18 cellular contexts compared by ENCODE assay signal in the genomic region with DNA sequence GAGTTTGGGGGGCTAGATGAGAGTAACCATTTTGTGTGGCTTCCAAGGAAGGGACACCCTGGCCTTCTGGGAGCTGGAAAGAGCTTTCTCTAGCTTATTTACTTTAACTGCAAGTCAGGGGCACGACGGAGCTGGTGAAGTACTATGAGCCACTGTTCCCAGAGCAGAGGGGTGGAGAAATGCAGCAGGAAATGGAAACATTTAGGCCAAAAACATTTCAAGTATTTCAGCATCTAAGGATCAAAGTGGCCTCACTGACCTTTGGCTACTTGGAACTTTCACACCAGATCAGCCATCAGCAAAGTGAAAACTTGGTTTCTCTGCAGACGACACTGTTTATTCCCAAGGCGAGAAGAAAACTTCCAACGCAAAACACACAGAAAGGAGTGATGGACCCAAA. TPM values are rescaled to one million over a fixed set of nuclear protein-coding genes. Genes with fewer than 3 reads are reported as not detected.
DNase-seq lines count a peak whose midpoint lies in the region; ATAC-seq, FAIRE-seq and TF ChIP-seq lines count a peak whose summit lies in the region.
"Had no signal": no experiment of that assay in that cellular context is flagged by ENCODE, and none has a peak within 500 bp of the region (broad histone marks: within the 10 kb centered on the region; RNA-seq: fewer than 3 reads in every experiment).

No MANE protein-coding gene starts in this region.

- H3K27me3 Mint-ChIP-seq in CD14-positive monocyte (ENCODE audit: low read depth in 3 of 3) (no peaks in the 10 kb centered on the region), astrocyte (ENCODE audit: low read depth, unreplicated experiment) (peaks cover 32% of the 10 kb centered on the region)
- H3K27me3 Mint-ChIP-seq in natural killer cell treated with Interleukin-12 subunit alpha and Interleukin-12 subunit beta and Interleukin-15 and Interleukin-18, amount 100 ng/mL, for 72 hours: peaks cover 22 to 53% of the 10 kb centered on the region in 2 donors

- H2AFZ ChIP-seq in astrocyte (ENCODE audit: low read depth, low read length): no peak overlapping the region

- no peaks in the 10 kb centered on the region for H3K79me2 ChIP-seq in astrocyte (ENCODE audit: insufficient read depth, low read length)

- DNase-seq in CD14-positive monocyte (ENCODE audit: low spot score): no peak
- DNase-seq in astrocyte (ENCODE audit: low read depth): no peak
- DNase-seq in activated CD8-positive, alpha-beta memory T cell treated with anti-CD3 and anti-CD28 coated beads, Interleukin-2, amount 50 U/mL, for 48 hours: no peak
- DNase-seq in Peyer's patch: no peak
- DNase-seq in natural killer cell treated with Interleukin-12 subunit alpha and Interleukin-12 subunit beta and Interleukin-15 and Interleukin-18, amount 100 ng/mL, for 72 hours (ENCODE audit: low spot score): no peak
- DNase-seq: CD8-positive, alpha-beta memory T cell; GOT3; KBM-7; NCI-H1105; NCI-H1694; NCI-H2081 treated with DMSO at 0.1 percent for 48 hours; NCI-H748 treated with DMSO at 0.1 percent for 48 hours; SIG-M5 had no signal

- H3K9me3 Mint-ChIP-seq in CD14-positive monocyte: no peaks in the 10 kb centered on the region
- peaks cover 2% of the 10 kb centered on the region for H3K9me3 Mint-ChIP-seq in astrocyte (ENCODE audit: unreplicated experiment)
- peaks cover 7% of the 10 kb centered on the region for H3K9me3 Mint-ChIP-seq in natural killer cell treated with Interleukin-12 subunit alpha and Interleukin-12 subunit beta and Interleukin-15 and Interleukin-18, amount 100 ng/mL, for 72 hours
- H3K9me3 Mint-ChIP-seq: CD8-positive, alpha-beta memory T cell had no signal

- H3K27me3 ChIP-seq in astrocyte (ENCODE audit: insufficient read depth, low read length) (no peaks in the 10 kb centered on the region), liver (ENCODE audit: control insufficient read depth in 4 of 4, insufficient read depth in 4 of 4, low read length in 3 of 4) (peaks cover 0 to 2% (median 0%) of the 10 kb centered on the region in 4 donors), rectal smooth muscle tissue (ENCODE audit: control insufficient read depth, insufficient read depth, low read length) (no peaks in the 10 kb centered on the region), Peyer's patch (no peaks in the 10 kb centered on the region)

- intact Hi-C loops in CD14-positive monocyte (cut with micrococcal nuclease): no loop called here

- H3K27ac ChIP-seq in astrocyte (ENCODE audit: low read depth, low read length) (no peak overlapping the region), liver (ENCODE audit: low read depth in 1 of 2, low read length in 2 of 2) (no peak overlapping the region), rectal smooth muscle tissue (ENCODE audit: low read depth, low read length) (peak overlapping the region; percentile 22), Peyer's patch (no peak overlapping the region)
- H3K27ac ChIP-seq: BLaER1 treated with 17β-estradiol and CSF1 and Interleukin-3, amounts not matched to agents 10 nM and 100 nM had no signal

- H4K20me1 ChIP-seq in astrocyte (ENCODE audit: insufficient read depth, low read length): no peaks in the 10 kb centered on the region
- H4K20me1 ChIP-seq: BLaER1 treated with 17β-estradiol and CSF1 and Interleukin-3, amounts not matched to agents 10 nM and 100 nM had no signal

- H3K4me1 ChIP-seq in astrocyte (ENCODE audit: insufficient read depth, low read length): no peaks in the 10 kb centered on the region
- no peaks in the 10 kb centered on the region for H3K4me1 ChIP-seq in liver (ENCODE audit: control insufficient read depth in 4 of 4, insufficient read depth in 4 of 4, low read length in 3 of 4)
- no peaks in the 10 kb centered on the region for H3K4me1 ChIP-seq in rectal smooth muscle tissue (ENCODE audit: control insufficient read depth, insufficient read depth, low read length)
- peaks cover 0 to 5% (median 0%) of the 10 kb centered on the region in 4 donors for H3K4me1 ChIP-seq in Peyer's patch

- TF ChIP-seq POLR2A in Peyer's patch (IDR thresholded peaks at IDR 0.05): no peak

- no peak overlapping the region for H3K4me2 ChIP-seq in astrocyte (ENCODE audit: low read length)
- H3K4me2 ChIP-seq: BLaER1 treated with 17β-estradiol and CSF1 and Interleukin-3, amounts not matched to agents 10 nM and 100 nM had no signal

- no peak for TF ChIP-seq RAD21 in liver (IDR thresholded peaks at IDR 0.05)

- H3K9ac ChIP-seq in astrocyte (ENCODE audit: low read length) (no peak overlapping the region), liver (ENCODE audit: low read depth in 1 of 2, low read length in 2 of 2) (no peak overlapping the region), rectal smooth muscle tissue (ENCODE audit: low read length) (no peak overlapping the region)
- H3K9ac ChIP-seq: BLaER1 treated with 17β-estradiol and CSF1 and Interleukin-3, amounts not matched to agents 10 nM and 100 nM had no signal

- TF ChIP-seq CTCF in CD14-positive monocyte (IDR thresholded peaks at IDR 0.05) (no peak), astrocyte (IDR thresholded peaks at IDR 0.05; ENCODE audit: insufficient read depth, low read depth, low read length) (no peak), liver (IDR thresholded peaks at IDR 0.05; ENCODE audit: low read depth, low read length, missing input control) (no peak), Peyer's patch (IDR thresholded peaks at IDR 0.05) (no peak)

- WGBS in liver: 68% methylated on average over 5 of the region's 5 CpGs

- H3K36me3 Mint-ChIP-seq in CD14-positive monocyte: peaks cover 7 to 14% of the 10 kb centered on the region in 2 donors
- H3K36me3 Mint-ChIP-seq in astrocyte (ENCODE audit: low read depth, unreplicated experiment): no peaks in the 10 kb centered on the region
- H3K36me3 Mint-ChIP-seq in natural killer cell treated with Interleukin-12 subunit alpha and Interleukin-12 subunit beta and Interleukin-15 and Interleukin-18, amount 100 ng/mL, for 72 hours: no peaks in the 10 kb centered on the region

- H3K4me3 Mint-ChIP-seq in CD14-positive monocyte (no peak overlapping the region), astrocyte (ENCODE audit: unreplicated experiment) (peak overlapping the region; percentile 9)
- no peak overlapping the region for H3K4me3 Mint-ChIP-seq in natural killer cell treated with Interleukin-12 subunit alpha and Interleukin-12 subunit beta and Interleukin-15 and Interleukin-18, amount 100 ng/mL, for 72 hours
- H3K4me3 Mint-ChIP-seq: CD8-positive, alpha-beta memory T cell had no signal

- H3K9me3 ChIP-seq in astrocyte (ENCODE audit: insufficient read depth, low read depth, low read length) (no peaks in the 10 kb centered on the region), liver (ENCODE audit: control insufficient read depth in 4 of 4, low read length in 3 of 4) (no peaks in the 10 kb centered on the region), Peyer's patch (no peaks in the 10 kb centered on the region)

- H3K4me3 ChIP-seq in astrocyte (ENCODE audit: insufficient read depth, low read depth, low read length): no peak overlapping the region
- no peak overlapping the region for H3K4me3 ChIP-seq in liver (ENCODE audit: low read depth in 1 of 3, low read length in 3 of 3)
- no peak overlapping the region for H3K4me3 ChIP-seq in rectal smooth muscle tissue (ENCODE audit: low read length)
- H3K4me3 ChIP-seq in Peyer's patch: no peak overlapping the region
- H3K4me3 ChIP-seq: BLaER1 treated with 17β-estradiol and CSF1 and Interleukin-3, amounts not matched to agents 10 nM and 100 nM had no signal

- ATAC-seq in natural killer cell treated with Interleukin-12 subunit alpha and Interleukin-12 subunit beta and Interleukin-15 and Interleukin-18, amount 100 ng/mL, for 72 hours: no peak

- peak overlapping the region in 6 of 7 donors; percentile 5 to 83 (median 61) for H3K27ac Mint-ChIP-seq in CD14-positive monocyte
- peak overlapping the region; percentile 87 for H3K27ac Mint-ChIP-seq in astrocyte (ENCODE audit: unreplicated experiment)
- no peak overlapping the region for H3K27ac Mint-ChIP-seq in natural killer cell treated with Interleukin-12 subunit alpha and Interleukin-12 subunit beta and Interleukin-15 and Interleukin-18, amount 100 ng/mL, for 72 hours
- H3K27ac Mint-ChIP-seq: CD8-positive, alpha-beta memory T cell had no signal

- FAIRE-seq in astrocyte (lab: Jason Lieb, UNC): no peak
- FAIRE-seq: D721Med had no signal

- H3K4me1 Mint-ChIP-seq in CD14-positive monocyte (peaks cover 88% of the 10 kb centered on the region), astrocyte (ENCODE audit: low read depth, unreplicated experiment) (peaks cover 13% of the 10 kb centered on the region)
- no peaks in the 10 kb centered on the region for H3K4me1 Mint-ChIP-seq in natural killer cell treated with Interleukin-12 subunit alpha and Interleukin-12 subunit beta and Interleukin-15 and Interleukin-18, amount 100 ng/mL, for 72 hours (ENCODE audit: low read depth in 2 of 2)
- H3K4me1 Mint-ChIP-seq: CD8-positive, alpha-beta memory T cell had no signal

- H3K36me3 ChIP-seq in astrocyte (ENCODE audit: insufficient read depth, low read length) (no peaks in the 10 kb centered on the region), liver (ENCODE audit: control insufficient read depth in 4 of 4, insufficient read depth in 3 of 4, low read depth in 1 of 4, low read length in 3 of 4) (no peaks in the 10 kb centered on the region), rectal smooth muscle tissue (ENCODE audit: control insufficient read depth, insufficient read depth, low read length) (no peaks in the 10 kb centered on the region), Peyer's patch (no peaks in the 10 kb centered on the region)
- H3K36me3 ChIP-seq: BLaER1 treated with 17β-estradiol and CSF1 and Interleukin-3, amounts not matched to agents 10 nM and 100 nM had no signal

TF ChIP-seq in liver, 16 proteins besides CTCF, POLR2A, EP300 and RAD21 (continues in another document):
- no peak for TF ChIP-seq SP1 (IDR thresholded peaks at IDR 0.05)
- TF ChIP-seq TAF1 (conservative IDR thresholded peaks at IDR 0.05): no peak

RNA-seq across cellular contexts. Expression of a gene that starts 7.9 kb away (rescaled TPM):
- polyA plus RNA-seq in CD14-positive monocyte (1 to 10 TPM; 4.2 to 4.3 TPM), liver (1 to 10 TPM in 1 of 2 donors, under 1 TPM in 1; 0.84 to 1.2 TPM)
- total RNA-seq in astrocyte (0.36 and 0.64 TPM in 2 replicates), liver (1 to 10 TPM; 2.1 to 7.8 TPM), Peyer's patch (10 to 100 TPM in 1 of 4 donors, 1 to 10 TPM in 2, under 1 TPM in 1; 0.70 to 13.2 (median 5.9) TPM)
- 1 to 10 TPM; 6.2 to 7.5 TPM for total RNA-seq in natural killer cell treated with Interleukin-12 subunit alpha and Interleukin-12 subunit beta and Interleukin-15 and Interleukin-18, amount 100 ng/mL, for 72 hours
- total RNA-seq: G401 had no signal
- polyA plus RNA-seq: CD8-positive, alpha-beta memory T cell had no signal

Comparison
In these comparisons a context has a peak if more than half of its experiments do, and no peak if none do; other contexts are left out.
1. H3K27ac Mint-ChIP-seq: peak in CD14-positive monocyte (6 of 7) and astrocyte (single experiment); none in natural killer cell treated with Interleukin-12 subunit alpha and Interleukin-12 subunit beta and Interleukin-15 and Interleukin-18, amount 100 ng/mL, for 72 hours (0 of 2).